ENCODE assay signal across 1 cellular context in the genomic region with DNA sequence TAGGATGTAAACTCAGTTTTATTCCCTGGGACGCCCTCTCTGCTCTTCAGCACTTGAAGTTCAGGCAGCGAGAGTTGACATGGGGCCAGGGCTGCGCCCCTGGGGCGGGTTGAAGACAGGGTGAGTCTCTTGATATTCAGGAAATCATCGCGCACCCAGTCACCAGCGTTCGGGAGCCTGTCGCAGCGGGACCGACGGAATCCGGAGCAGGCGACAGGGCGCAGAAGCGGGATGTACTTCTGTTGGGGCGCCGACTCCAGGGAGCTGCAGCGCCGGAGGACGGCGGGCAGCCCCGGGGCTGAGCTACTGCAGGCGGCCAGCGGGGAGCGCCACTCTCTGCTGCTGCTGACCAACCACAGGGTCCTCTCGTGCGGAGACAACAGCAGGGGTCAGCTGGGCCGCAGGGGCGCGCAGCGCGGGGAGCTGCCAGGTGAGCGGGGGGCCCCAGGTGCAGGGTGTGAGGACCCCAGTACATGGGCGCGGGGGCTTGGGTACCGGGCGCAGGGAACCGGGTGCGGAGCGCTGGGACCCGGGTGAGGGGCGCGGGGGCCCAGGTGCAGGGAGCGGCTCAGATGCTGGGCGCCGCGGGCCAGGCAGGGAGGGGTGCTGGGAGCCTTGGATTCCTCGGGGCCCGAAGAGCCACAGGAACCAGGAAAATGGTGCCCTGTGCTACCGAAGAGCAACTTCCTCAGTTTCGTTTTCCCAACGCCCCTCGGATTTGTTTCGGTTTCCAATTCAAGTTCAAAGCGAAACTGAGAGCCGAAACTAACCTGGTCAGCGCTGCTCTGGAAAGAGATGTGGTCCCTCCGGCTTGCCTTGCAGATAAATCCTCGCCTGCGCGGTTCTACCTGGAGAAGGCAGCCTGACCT.
A peak's percentile ranks its signal among the peaks of the same experiment; 100 is the strongest.
TF ChIP-seq lines count a peak whose summit lies in the region.

A gene (plus strand): TSS at position 162 of the 869 bp plus-strand sequence. CDS start 70 bp downstream, at position 232.

TF ChIP-seq in HepG2, 621 proteins besides CTCF, POLR2A, EP300 and RAD21 (continued from another document and continues in another):
- TF ChIP-seq ZNF564 (CRISPR knock-in tag; IDR thresholded peaks at IDR 0.05) (0 out of 2 replicates have a peak, but pooled peaks have one; percentile 21), BHLHE40 (IDR thresholded peaks at IDR 0.05; ENCODE audit: low read length) (0 out of 2 replicates have a peak, but pooled peaks have one; percentile 17), RBFOX2 (IDR thresholded peaks at IDR 0.05; ENCODE audit: low read depth, low read length) (peak; percentile 56), FOXA1 (IDR thresholded peaks at IDR 0.05) (no peak), FOXA1 (CRISPR knock-in tag; IDR thresholded peaks at IDR 0.05) (0 out of 2 replicates have a peak, but pooled peaks have one; percentile 5), SAFB2 (CRISPR knock-in tag; IDR thresholded peaks at IDR 0.05; ENCODE audit: borderline replicate concordance, low read depth) (peak; percentile 82; the same call in 1 of the 2 replicates), ZNF773 (CRISPR knock-in tag; IDR thresholded peaks at IDR 0.05; ENCODE audit: borderline replicate concordance) (no peak), U2AF2 (IDR thresholded peaks at IDR 0.05; ENCODE audit: low read depth, low read length) (no peak), TARDBP (CRISPR knock-in tag; IDR thresholded peaks at IDR 0.05) (0 out of 2 replicates have a peak, but pooled peaks have one; percentile 41), ZNF160 (CRISPR knock-in tag; IDR thresholded peaks at IDR 0.05) (no peak), DMAP1 (CRISPR knock-in tag; IDR thresholded peaks at IDR 0.05) (0 out of 2 replicates have a peak, but pooled peaks have one; percentile 34), AHR (CRISPR knock-in tag; IDR thresholded peaks at IDR 0.05) (no peak), ZNF737 (CRISPR knock-in tag; IDR thresholded peaks at IDR 0.05; ENCODE audit: borderline replicate concordance) (peak; percentile 29; the same call in 1 of the 2 replicates), PCBP2 (optimal IDR thresholded peaks at IDR 0.05; ENCODE audit: low read depth, low read length, poor library complexity, severe bottlenecking) (no peak), ZNF543 (CRISPR knock-in tag; IDR thresholded peaks at IDR 0.05) (0 out of 2 replicates have a peak, but pooled peaks have one; percentile 56), ZNF652 (CRISPR knock-in tag; IDR thresholded peaks at IDR 0.05; ENCODE audit: borderline replicate concordance, low read depth) (no peak), ZNF598 (CRISPR knock-in tag; IDR thresholded peaks at IDR 0.05; ENCODE audit: borderline replicate concordance) (peak; percentile 70; the same call in 1 of the 2 replicates), NR1H2 (CRISPR knock-in tag; IDR thresholded peaks at IDR 0.05; ENCODE audit: borderline replicate concordance, low read depth) (no peak), XBP1 (CRISPR knock-in tag; IDR thresholded peaks at IDR 0.05) (no peak), HNRNPK (IDR thresholded peaks at IDR 0.05; ENCODE audit: low read depth, low read length, poor library complexity, severe bottlenecking) (peak; percentile 50)
- TF ChIP-seq, protein P1, sequence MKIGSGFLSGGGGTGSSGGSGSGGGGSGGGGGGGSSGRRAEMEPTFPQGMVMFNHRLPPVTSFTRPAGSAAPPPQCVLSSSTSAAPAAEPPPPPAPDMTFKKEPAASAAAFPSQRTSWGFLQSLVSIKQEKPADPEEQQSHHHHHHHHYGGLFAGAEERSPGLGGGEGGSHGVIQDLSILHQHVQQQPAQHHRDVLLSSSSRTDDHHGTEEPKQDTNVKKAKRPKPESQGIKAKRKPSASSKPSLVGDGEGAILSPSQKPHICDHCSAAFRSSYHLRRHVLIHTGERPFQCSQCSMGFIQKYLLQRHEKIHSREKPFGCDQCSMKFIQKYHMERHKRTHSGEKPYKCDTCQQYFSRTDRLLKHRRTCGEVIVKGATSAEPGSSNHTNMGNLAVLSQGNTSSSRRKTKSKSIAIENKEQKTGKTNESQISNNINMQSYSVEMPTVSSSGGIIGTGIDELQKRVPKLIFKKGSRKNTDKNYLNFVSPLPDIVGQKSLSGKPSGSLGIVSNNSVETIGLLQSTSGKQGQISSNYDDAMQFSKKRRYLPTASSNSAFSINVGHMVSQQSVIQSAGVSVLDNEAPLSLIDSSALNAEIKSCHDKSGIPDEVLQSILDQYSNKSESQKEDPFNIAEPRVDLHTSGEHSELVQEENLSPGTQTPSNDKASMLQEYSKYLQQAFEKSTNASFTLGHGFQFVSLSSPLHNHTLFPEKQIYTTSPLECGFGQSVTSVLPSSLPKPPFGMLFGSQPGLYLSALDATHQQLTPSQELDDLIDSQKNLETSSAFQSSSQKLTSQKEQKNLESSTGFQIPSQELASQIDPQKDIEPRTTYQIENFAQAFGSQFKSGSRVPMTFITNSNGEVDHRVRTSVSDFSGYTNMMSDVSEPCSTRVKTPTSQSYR (CRISPR knock-in tag; IDR thresholded peaks at IDR 0.05; ENCODE audit: borderline replicate concordance) = no peak
- TF ChIP-seq, protein P2, sequence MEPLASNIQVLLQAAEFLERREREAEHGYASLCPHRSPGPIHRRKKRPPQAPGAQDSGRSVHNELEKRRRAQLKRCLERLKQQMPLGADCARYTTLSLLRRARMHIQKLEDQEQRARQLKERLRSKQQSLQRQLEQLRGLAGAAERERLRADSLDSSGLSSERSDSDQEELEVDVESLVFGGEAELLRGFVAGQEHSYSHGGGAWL (CRISPR knock-in tag; IDR thresholded peaks at IDR 0.05) = peak; percentile 81; the same call in 1 of the 2 replicates
- TF ChIP-seq, protein P3, sequence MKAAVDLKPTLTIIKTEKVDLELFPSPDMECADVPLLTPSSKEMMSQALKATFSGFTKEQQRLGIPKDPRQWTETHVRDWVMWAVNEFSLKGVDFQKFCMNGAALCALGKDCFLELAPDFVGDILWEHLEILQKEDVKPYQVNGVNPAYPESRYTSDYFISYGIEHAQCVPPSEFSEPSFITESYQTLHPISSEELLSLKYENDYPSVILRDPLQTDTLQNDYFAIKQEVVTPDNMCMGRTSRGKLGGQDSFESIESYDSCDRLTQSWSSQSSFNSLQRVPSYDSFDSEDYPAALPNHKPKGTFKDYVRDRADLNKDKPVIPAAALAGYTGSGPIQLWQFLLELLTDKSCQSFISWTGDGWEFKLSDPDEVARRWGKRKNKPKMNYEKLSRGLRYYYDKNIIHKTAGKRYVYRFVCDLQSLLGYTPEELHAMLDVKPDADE (CRISPR knock-in tag; IDR thresholded peaks at IDR 0.05) = no peak
- TF ChIP-seq, protein P4, sequence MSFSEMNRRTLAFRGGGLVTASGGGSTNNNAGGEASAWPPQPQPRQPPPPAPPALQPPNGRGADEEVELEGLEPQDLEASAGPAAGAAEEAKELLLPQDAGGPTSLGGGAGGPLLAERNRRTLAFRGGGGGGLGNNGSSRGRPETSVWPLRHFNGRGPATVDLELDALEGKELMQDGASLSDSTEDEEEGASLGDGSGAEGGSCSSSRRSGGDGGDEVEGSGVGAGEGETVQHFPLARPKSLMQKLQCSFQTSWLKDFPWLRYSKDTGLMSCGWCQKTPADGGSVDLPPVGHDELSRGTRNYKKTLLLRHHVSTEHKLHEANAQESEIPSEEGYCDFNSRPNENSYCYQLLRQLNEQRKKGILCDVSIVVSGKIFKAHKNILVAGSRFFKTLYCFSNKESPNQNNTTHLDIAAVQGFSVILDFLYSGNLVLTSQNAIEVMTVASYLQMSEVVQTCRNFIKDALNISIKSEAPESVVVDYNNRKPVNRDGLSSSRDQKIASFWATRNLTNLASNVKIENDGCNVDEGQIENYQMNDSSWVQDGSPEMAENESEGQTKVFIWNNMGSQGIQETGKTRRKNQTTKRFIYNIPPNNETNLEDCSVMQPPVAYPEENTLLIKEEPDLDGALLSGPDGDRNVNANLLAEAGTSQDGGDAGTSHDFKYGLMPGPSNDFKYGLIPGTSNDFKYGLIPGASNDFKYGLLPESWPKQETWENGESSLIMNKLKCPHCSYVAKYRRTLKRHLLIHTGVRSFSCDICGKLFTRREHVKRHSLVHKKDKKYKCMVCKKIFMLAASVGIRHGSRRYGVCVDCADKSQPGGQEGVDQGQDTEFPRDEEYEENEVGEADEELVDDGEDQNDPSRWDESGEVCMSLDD (CRISPR knock-in tag; IDR thresholded peaks at IDR 0.05; ENCODE audit: borderline replicate concordance) = peak; percentile 67; the same call in 1 of the 2 replicates
- TF ChIP-seq, protein P5, sequence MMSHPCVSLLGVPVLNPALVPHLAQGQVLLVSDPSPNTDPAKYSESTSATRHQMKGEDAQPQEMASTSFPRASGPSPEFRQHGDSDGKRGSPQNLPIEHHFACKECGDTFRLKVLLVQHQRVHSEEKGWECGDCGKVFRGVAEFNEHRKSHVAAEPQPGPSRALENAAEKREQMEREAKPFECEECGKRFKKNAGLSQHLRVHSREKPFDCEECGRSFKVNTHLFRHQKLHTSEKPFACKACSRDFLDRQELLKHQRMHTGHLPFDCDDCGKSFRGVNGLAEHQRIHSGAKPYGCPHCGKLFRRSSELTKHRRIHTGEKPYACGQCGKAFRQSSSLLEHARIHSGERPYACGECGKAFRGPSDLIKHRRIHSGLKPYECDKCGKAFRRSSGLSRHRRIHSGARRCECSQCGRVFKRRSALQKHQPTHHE (CRISPR knock-in tag; IDR thresholded peaks at IDR 0.05; ENCODE audit: borderline replicate concordance) = peak; percentile 44; the same call in 1 of the 2 replicates
- TF ChIP-seq, protein P6, sequence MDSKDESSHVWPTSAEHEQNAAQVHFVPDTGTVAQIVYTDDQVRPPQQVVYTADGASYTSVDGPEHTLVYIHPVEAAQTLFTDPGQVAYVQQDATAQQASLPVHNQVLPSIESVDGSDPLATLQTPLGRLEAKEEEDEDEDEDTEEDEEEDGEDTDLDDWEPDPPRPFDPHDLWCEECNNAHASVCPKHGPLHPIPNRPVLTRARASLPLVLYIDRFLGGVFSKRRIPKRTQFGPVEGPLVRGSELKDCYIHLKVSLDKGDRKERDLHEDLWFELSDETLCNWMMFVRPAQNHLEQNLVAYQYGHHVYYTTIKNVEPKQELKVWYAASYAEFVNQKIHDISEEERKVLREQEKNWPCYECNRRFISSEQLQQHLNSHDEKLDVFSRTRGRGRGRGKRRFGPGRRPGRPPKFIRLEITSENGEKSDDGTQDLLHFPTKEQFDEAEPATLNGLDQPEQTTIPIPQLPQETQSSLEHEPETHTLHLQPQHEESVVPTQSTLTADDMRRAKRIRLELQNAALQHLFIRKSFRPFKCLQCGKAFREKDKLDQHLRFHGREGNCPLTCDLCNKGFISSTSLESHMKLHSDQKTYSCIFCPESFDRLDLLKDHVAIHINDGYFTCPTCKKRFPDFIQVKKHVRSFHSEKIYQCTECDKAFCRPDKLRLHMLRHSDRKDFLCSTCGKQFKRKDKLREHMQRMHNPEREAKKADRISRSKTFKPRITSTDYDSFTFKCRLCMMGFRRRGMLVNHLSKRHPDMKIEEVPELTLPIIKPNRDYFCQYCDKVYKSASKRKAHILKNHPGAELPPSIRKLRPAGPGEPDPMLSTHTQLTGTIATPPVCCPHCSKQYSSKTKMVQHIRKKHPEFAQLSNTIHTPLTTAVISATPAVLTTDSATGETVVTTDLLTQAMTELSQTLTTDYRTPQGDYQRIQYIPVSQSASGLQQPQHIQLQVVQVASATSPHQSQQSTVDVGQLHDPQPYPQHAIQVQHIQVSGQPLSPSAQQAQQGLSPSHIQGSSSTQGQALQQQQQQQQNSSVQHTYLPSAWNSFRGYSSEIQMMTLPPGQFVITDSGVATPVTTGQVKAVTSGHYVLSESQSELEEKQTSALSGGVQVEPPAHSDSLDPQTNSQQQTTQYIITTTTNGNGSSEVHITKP (CRISPR knock-in tag; IDR thresholded peaks at IDR 0.05; ENCODE audit: low read depth) = no peak
- TF ChIP-seq, protein P7, sequence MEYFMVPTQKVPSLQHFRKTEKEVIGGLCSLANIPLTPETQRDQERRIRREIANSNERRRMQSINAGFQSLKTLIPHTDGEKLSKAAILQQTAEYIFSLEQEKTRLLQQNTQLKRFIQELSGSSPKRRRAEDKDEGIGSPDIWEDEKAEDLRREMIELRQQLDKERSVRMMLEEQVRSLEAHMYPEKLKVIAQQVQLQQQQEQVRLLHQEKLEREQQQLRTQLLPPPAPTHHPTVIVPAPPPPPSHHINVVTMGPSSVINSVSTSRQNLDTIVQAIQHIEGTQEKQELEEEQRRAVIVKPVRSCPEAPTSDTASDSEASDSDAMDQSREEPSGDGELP (IDR thresholded peaks at IDR 0.05; ENCODE audit: borderline replicate concordance, low read depth) = peak; percentile 72; the same call in 1 of the 2 replicates
- TF ChIP-seq, protein P8, sequence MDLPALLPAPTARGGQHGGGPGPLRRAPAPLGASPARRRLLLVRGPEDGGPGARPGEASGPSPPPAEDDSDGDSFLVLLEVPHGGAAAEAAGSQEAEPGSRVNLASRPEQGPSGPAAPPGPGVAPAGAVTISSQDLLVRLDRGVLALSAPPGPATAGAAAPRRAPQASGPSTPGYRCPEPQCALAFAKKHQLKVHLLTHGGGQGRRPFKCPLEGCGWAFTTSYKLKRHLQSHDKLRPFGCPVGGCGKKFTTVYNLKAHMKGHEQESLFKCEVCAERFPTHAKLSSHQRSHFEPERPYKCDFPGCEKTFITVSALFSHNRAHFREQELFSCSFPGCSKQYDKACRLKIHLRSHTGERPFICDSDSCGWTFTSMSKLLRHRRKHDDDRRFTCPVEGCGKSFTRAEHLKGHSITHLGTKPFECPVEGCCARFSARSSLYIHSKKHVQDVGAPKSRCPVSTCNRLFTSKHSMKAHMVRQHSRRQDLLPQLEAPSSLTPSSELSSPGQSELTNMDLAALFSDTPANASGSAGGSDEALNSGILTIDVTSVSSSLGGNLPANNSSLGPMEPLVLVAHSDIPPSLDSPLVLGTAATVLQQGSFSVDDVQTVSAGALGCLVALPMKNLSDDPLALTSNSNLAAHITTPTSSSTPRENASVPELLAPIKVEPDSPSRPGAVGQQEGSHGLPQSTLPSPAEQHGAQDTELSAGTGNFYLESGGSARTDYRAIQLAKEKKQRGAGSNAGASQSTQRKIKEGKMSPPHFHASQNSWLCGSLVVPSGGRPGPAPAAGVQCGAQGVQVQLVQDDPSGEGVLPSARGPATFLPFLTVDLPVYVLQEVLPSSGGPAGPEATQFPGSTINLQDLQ (CRISPR knock-in tag; IDR thresholded peaks at IDR 0.05) = no peak
- TF ChIP-seq, protein P9, sequence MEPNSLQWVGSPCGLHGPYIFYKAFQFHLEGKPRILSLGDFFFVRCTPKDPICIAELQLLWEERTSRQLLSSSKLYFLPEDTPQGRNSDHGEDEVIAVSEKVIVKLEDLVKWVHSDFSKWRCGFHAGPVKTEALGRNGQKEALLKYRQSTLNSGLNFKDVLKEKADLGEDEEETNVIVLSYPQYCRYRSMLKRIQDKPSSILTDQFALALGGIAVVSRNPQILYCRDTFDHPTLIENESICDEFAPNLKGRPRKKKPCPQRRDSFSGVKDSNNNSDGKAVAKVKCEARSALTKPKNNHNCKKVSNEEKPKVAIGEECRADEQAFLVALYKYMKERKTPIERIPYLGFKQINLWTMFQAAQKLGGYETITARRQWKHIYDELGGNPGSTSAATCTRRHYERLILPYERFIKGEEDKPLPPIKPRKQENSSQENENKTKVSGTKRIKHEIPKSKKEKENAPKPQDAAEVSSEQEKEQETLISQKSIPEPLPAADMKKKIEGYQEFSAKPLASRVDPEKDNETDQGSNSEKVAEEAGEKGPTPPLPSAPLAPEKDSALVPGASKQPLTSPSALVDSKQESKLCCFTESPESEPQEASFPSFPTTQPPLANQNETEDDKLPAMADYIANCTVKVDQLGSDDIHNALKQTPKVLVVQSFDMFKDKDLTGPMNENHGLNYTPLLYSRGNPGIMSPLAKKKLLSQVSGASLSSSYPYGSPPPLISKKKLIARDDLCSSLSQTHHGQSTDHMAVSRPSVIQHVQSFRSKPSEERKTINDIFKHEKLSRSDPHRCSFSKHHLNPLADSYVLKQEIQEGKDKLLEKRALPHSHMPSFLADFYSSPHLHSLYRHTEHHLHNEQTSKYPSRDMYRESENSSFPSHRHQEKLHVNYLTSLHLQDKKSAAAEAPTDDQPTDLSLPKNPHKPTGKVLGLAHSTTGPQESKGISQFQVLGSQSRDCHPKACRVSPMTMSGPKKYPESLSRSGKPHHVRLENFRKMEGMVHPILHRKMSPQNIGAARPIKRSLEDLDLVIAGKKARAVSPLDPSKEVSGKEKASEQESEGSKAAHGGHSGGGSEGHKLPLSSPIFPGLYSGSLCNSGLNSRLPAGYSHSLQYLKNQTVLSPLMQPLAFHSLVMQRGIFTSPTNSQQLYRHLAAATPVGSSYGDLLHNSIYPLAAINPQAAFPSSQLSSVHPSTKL (CRISPR knock-in tag; IDR thresholded peaks at IDR 0.05) = 0 out of 2 replicates have a peak, but pooled peaks have one; percentile 11
